In genomic region chr17:46481310-46481709, GRCh38 we compare ENCODE assay signal across 7 cellular contexts. TPM values are rescaled to one million over a fixed set of nuclear protein-coding genes. Genes with fewer than 3 reads are reported as not detected.
A peak's percentile ranks its signal among the peaks of the same experiment; 100 is the strongest.
DNase-seq lines count a peak whose midpoint lies in the region; ATAC-seq, FAIRE-seq and TF ChIP-seq lines count a peak whose summit lies in the region.
"Not testable (repeated sequence)": the region's sequence is repeated elsewhere in the genome, so short reads cannot be mapped to it uniquely, and the experiment has no call there.

No MANE protein-coding gene starts in this region.

- intact Hi-C loops in kidney (cut with DNase I); pancreas (cut with DNase I): not testable (repeated sequence)

- not testable (repeated sequence) for H3K9me3 ChIP-seq in kidney (ENCODE audit: control insufficient read depth in 1 of 2, low read length in 2 of 2); pancreas

- not testable (repeated sequence) for H3K9ac ChIP-seq in kidney (ENCODE audit: low read length in 2 of 2)

- not testable (repeated sequence) for H3K27ac ChIP-seq in kidney (ENCODE audit: low read depth in 2 of 2, low read length in 2 of 2); pancreas

- H3K4me3 ChIP-seq in kidney (ENCODE audit: low read length in 2 of 2); pancreas: not testable (repeated sequence)

- ATAC-seq in esophagus mucosa (peak; percentile 60), pancreas (peak in 3 of 4 donors; percentile 47 to 65 (median 56))

- FAIRE-seq in A204.1 (lab: Jason Lieb, UNC) (peak; percentile 60), D721Med (lab: Jason Lieb, UNC) (peak; percentile 25), GM12892 (lab: Jason Lieb, UNC) (peak; percentile 53), colon (lab: Jason Lieb, UNC) (peak; percentile 80), kidney (lab: Jason Lieb, UNC) (peak; percentile 69)
- FAIRE-seq in pancreas (lab: Jason Lieb, UNC) = not testable (repeated sequence)

- not testable (repeated sequence) for H3K27me3 ChIP-seq in pancreas

- H3K4me1 ChIP-seq in kidney (ENCODE audit: control insufficient read depth in 1 of 2, insufficient read depth in 1 of 2, low read depth in 1 of 2, low read length in 2 of 2); pancreas: not testable (repeated sequence)

- H3K36me3 ChIP-seq in kidney (ENCODE audit: control insufficient read depth in 1 of 2, insufficient read depth in 2 of 2, low read length in 2 of 2); pancreas: not testable (repeated sequence)

- TF ChIP-seq CTCF in D721Med (IDR thresholded peaks at IDR 0.05; ENCODE audit: insufficient read depth, missing control alignments); kidney (IDR thresholded peaks at IDR 0.05; ENCODE audit: borderline replicate concordance, extremely low read depth, insufficient read depth); pancreas (IDR thresholded peaks at IDR 0.05): not testable (repeated sequence)

- not testable (repeated sequence) for DNase-seq in D721Med (ENCODE audit: insufficient read length, low spot score); GM12892 (ENCODE audit: insufficient read length); kidney; pancreas

- no CpG with 5 or more reads among the region's 2 CpGs for WGBS in pancreas, 2 donors

- not testable (repeated sequence) for TF ChIP-seq POLR2A in GM12892 (IDR thresholded peaks at IDR 0.05; ENCODE audit: low read depth, low read length)

RNA-seq across cellular contexts. Expression of gene LRRC37A2, which starts 31.0 kb away (rescaled TPM):
- polyA plus RNA-seq in GM12892 (2012; ENCODE audit: missing spikeins) = 13.7 TPM
- total RNA-seq in esophagus mucosa = 5.0 TPM
- 11.3 TPM for total RNA-seq in kidney
- polyA plus RNA-seq in kidney (ENCODE audit: insufficient read depth, low read depth, low replicate concordance) = 2.6 TPM
- 1 to 10 TPM; 3.3 to 8.9 (median 6.8) TPM for total RNA-seq in pancreas
- 1 to 10 TPM; 2.8 to 8.4 TPM for polyA plus RNA-seq in pancreas
